In genomic region chr15:68281008-68281407, GRCh38 we compare ENCODE assay signal across 8 cellular contexts. TPM values are rescaled to one million over a fixed set of nuclear protein-coding genes. Genes with fewer than 3 reads are reported as not detected.
A peak's percentile ranks its signal among the peaks of the same experiment; 100 is the strongest.
DNase-seq lines count a peak whose midpoint lies in the region; ATAC-seq, FAIRE-seq and TF ChIP-seq lines count a peak whose summit lies in the region.

No MANE protein-coding gene starts in this region.

- no peak for TF ChIP-seq EP300 in upper lobe of left lung (IDR thresholded peaks at IDR 0.05)

- 26% methylated on average over 1 of the region's 1 CpG for WGBS in liver
- WGBS in upper lobe of left lung, 2 donors: 44 to 46% methylated on average over 1 of the region's 1 CpG

- TF ChIP-seq CTCF in cardiac muscle cell (IDR thresholded peaks at IDR 0.05; ENCODE audit: low read depth, low read length) (no peak), astrocyte (IDR thresholded peaks at IDR 0.05; ENCODE audit: insufficient read depth, low read depth, low read length) (no peak), liver (IDR thresholded peaks at IDR 0.05; ENCODE audit: low read depth, low read length, missing input control) (no peak), upper lobe of left lung (IDR thresholded peaks at IDR 0.05) (no peak)

- peaks cover 39% of the 10 kb centered on the region for H3K4me1 Mint-ChIP-seq in astrocyte (ENCODE audit: low read depth, unreplicated experiment)

- intact Hi-C loops in left ventricle myocardium superior (cut with micrococcal nuclease): no loop called here

- TF ChIP-seq RAD21 in liver (IDR thresholded peaks at IDR 0.05): no peak

- peak overlapping the region; percentile 99 for H3K4me3 Mint-ChIP-seq in astrocyte (ENCODE audit: unreplicated experiment)

- ATAC-seq in left ventricle myocardium superior (no peak), upper lobe of left lung (ENCODE audit: low FRiP score in 2 of 2) (no peak), GM19463 (IDR thresholded peaks at IDR 0.05; ENCODE audit: unreplicated experiment) (no peak)

- TF ChIP-seq POLR2A in upper lobe of left lung (IDR thresholded peaks at IDR 0.05): no peak

- H3K9ac ChIP-seq in astrocyte (ENCODE audit: low read length) (peak overlapping the region; percentile 94), liver (ENCODE audit: low read depth in 1 of 2, low read length in 2 of 2) (peak overlapping the region; percentile 11 to 27)

- H3K9me3 ChIP-seq in cardiac muscle cell (ENCODE audit: low read depth) (no peaks in the 10 kb centered on the region), astrocyte (ENCODE audit: insufficient read depth, low read depth, low read length) (no peaks in the 10 kb centered on the region), liver (ENCODE audit: control insufficient read depth in 4 of 4, low read length in 3 of 4) (no peaks in the 10 kb centered on the region), upper lobe of left lung (no peaks in the 10 kb centered on the region)

- peaks cover 9% of the 10 kb centered on the region for H3K36me3 ChIP-seq in cardiac muscle cell
- peaks cover 2% of the 10 kb centered on the region for H3K36me3 ChIP-seq in astrocyte (ENCODE audit: insufficient read depth, low read length)
- peaks cover 0 to 4% (median 2%) of the 10 kb centered on the region in 4 donors for H3K36me3 ChIP-seq in liver (ENCODE audit: control insufficient read depth in 4 of 4, insufficient read depth in 3 of 4, low read depth in 1 of 4, low read length in 3 of 4)
- peaks cover 0 to 12% (median 3%) of the 10 kb centered on the region in 4 donors for H3K36me3 ChIP-seq in upper lobe of left lung

- H3K4me1 ChIP-seq in cardiac muscle cell (ENCODE audit: low read depth) (peaks cover 45% of the 10 kb centered on the region), astrocyte (ENCODE audit: insufficient read depth, low read length) (peaks cover 28% of the 10 kb centered on the region), liver (ENCODE audit: control insufficient read depth in 4 of 4, insufficient read depth in 4 of 4, low read length in 3 of 4) (peaks cover 12 to 59% (median 41%) of the 10 kb centered on the region in 4 donors), upper lobe of left lung (peaks cover 57 to 79% (median 62%) of the 10 kb centered on the region in 4 donors)

- H2AFZ ChIP-seq in astrocyte (ENCODE audit: low read depth, low read length): no peak overlapping the region

- no peak overlapping the region for H3K27ac Mint-ChIP-seq in astrocyte (ENCODE audit: unreplicated experiment)

- H3K27me3 Mint-ChIP-seq in astrocyte (ENCODE audit: low read depth, unreplicated experiment): no peaks in the 10 kb centered on the region

- peaks cover 75% of the 10 kb centered on the region for H4K20me1 ChIP-seq in astrocyte (ENCODE audit: insufficient read depth, low read length)

- H3K4me3 ChIP-seq in cardiac muscle cell (peak overlapping the region; percentile 70), astrocyte (ENCODE audit: insufficient read depth, low read depth, low read length) (peak overlapping the region; percentile 73), liver (ENCODE audit: low read depth in 1 of 3, low read length in 3 of 3) (peak overlapping the region in 1 of 3 donors; percentile 89), upper lobe of left lung (peak overlapping the region in 2 of 4 donors; percentile 69 to 89)

- H3K79me2 ChIP-seq in astrocyte (ENCODE audit: insufficient read depth, low read length): peaks cover 89% of the 10 kb centered on the region

- DNase-seq in cardiac muscle cell (ENCODE audit: low read depth in 1 of 2, low spot score in 1 of 2): no peak
- no peak for DNase-seq in left ventricle myocardium superior
- DNase-seq in astrocyte (ENCODE audit: low read depth): no peak
- no peak for DNase-seq in upper lobe of left lung
- no peak for DNase-seq in activated gamma-delta T cell treated with Interleukin-2 at 50 U/mL for 16 hours
- no peak for DNase-seq in activated CD8-positive, alpha-beta memory T cell treated with anti-CD3 and anti-CD28 coated beads for 24 hours

- no peaks in the 10 kb centered on the region for H3K9me3 Mint-ChIP-seq in astrocyte (ENCODE audit: unreplicated experiment)

- H3K4me2 ChIP-seq in astrocyte (ENCODE audit: low read length): peak overlapping the region; percentile 88

- peak overlapping the region; percentile 96 for H3K27ac ChIP-seq in cardiac muscle cell
- peak overlapping the region; percentile 0 for H3K27ac ChIP-seq in astrocyte (ENCODE audit: low read depth, low read length)
- no peak overlapping the region for H3K27ac ChIP-seq in liver (ENCODE audit: low read depth in 1 of 2, low read length in 2 of 2)
- H3K27ac ChIP-seq in upper lobe of left lung: peak overlapping the region in 3 of 4 donors; percentile 20 to 99 (median 31)

- H3K36me3 Mint-ChIP-seq in astrocyte (ENCODE audit: low read depth, unreplicated experiment): peaks cover 9% of the 10 kb centered on the region

- FAIRE-seq in astrocyte (lab: Jason Lieb, UNC): no peak

- H3K27me3 ChIP-seq in cardiac muscle cell (no peaks in the 10 kb centered on the region), astrocyte (ENCODE audit: insufficient read depth, low read length) (no peaks in the 10 kb centered on the region), liver (ENCODE audit: control insufficient read depth in 4 of 4, insufficient read depth in 4 of 4, low read length in 3 of 4) (no peaks in the 10 kb centered on the region), upper lobe of left lung (no peaks in the 10 kb centered on the region)

TF ChIP-seq in liver, 16 proteins besides CTCF, POLR2A, EP300 and RAD21 (continues in another document):
- TF ChIP-seq MAX (IDR thresholded peaks at IDR 0.05) (no peak), HNF4A (conservative IDR thresholded peaks at IDR 0.05) (no peak), ZBTB33 (IDR thresholded peaks at IDR 0.05) (no peak), FOXA2 (IDR thresholded peaks at IDR 0.05) (no peak), FOXA1 (IDR thresholded peaks at IDR 0.05) (no peak), SP1 (IDR thresholded peaks at IDR 0.05) (no peak), RXRA (IDR thresholded peaks at IDR 0.05) (no peak), EGR1 (IDR thresholded peaks at IDR 0.05; ENCODE audit: low read depth in 2 of 2) (no peak), GABPA (IDR thresholded peaks at IDR 0.05 in 1 of 2, conservative IDR thresholded peaks at IDR 0.05 in 1 of 2) (no peak), HNF4G (IDR thresholded peaks at IDR 0.05) (no peak), YY1 (IDR thresholded peaks at IDR 0.05) (no peak), TAF1 (conservative IDR thresholded peaks at IDR 0.05) (no peak)
- TF ChIP-seq, protein P1, sequence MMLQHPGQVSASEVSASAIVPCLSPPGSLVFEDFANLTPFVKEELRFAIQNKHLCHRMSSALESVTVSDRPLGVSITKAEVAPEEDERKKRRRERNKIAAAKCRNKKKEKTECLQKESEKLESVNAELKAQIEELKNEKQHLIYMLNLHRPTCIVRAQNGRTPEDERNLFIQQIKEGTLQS (IDR thresholded peaks at IDR 0.05): no peak

RNA-seq across cellular contexts. Expression of gene FEM1B, which starts 3.5 kb away (rescaled TPM):
- total RNA-seq in cardiac muscle cell (45.2 and 59.7 TPM in 2 replicates), left ventricle myocardium superior (45.1 TPM), astrocyte (38.6 and 49.5 TPM in 2 replicates), liver (10 to 100 TPM; 27.7 to 39.5 TPM), upper lobe of left lung (10 to 100 TPM; 16.0 to 58.8 (median 36.9) TPM)
- polyA plus RNA-seq in cardiac muscle cell (23.0 and 29.0 TPM in 2 replicates), liver (1 to 10 TPM; 6.2 to 8.0 TPM)

RNA-seq across cellular contexts. Expression of gene CLN6, which starts 51.5 kb away (rescaled TPM):
- total RNA-seq in cardiac muscle cell: 18.5 and 21.7 TPM in 2 replicates
- polyA plus RNA-seq in cardiac muscle cell: 5.6 and 6.6 TPM in 2 replicates
- 9.9 TPM for total RNA-seq in left ventricle myocardium superior
- total RNA-seq in astrocyte: 15.4 and 19.0 TPM in 2 replicates
- total RNA-seq in liver: 10 to 100 TPM; 17.4 to 21.2 TPM
- 10 to 100 TPM in 1 of 2 donors, 1 to 10 TPM in 1; 7.2 to 13.3 TPM for polyA plus RNA-seq in liver
- total RNA-seq in upper lobe of left lung: 10 to 100 TPM; 19.4 to 48.3 (median 28.7) TPM

Comparison
In these comparisons a context has a peak if more than half of its experiments do, and no peak if none do; other contexts are left out.
1. H3K27ac ChIP-seq: peak in cardiac muscle cell (single experiment), astrocyte (single experiment) and upper lobe of left lung (3 of 4); none in liver (0 of 2).